ENCODE assay signal across 23 cellular contexts in the genomic region with DNA sequence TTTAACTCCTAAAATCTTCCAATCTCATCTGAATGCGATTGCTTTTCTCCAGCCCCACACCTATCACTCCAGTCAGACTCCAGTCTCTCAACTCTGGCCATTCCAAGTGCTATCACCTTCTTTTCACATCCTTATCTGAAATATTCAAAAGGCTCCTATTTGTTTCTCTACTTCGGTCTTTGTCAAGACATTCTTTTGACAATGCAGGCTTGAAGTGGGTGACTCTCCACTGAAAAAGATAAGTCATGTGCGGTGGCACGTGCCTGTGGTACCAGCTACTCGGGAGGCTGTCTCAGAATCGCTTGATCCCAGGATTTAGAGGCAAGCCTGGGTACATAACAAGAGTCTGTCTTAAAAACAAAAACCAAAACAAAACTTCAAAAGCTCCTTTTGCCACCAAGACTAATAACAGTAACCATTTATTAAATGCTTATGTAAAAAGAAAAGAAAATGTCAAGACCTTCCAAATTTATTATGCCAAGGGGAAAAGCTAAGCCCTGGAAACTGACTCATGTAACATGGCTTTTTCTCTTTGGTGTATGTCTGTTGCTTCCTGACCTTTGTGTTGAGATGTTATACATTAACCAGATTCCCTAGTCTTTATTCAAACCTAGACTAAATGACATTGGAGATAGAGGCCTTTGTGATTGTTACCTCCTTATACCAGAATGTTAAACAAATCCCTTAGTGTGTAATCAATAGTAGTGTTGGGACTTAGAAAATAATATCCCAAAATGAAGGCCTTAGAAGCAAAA. TPM values are rescaled to one million over a fixed set of nuclear protein-coding genes. Genes with fewer than 3 reads are reported as not detected.
DNase-seq lines count a peak whose midpoint lies in the region; ATAC-seq, FAIRE-seq and TF ChIP-seq lines count a peak whose summit lies in the region.
"Had no signal": no experiment of that assay in that cellular context is flagged by ENCODE, and none has a peak within 500 bp of the region (broad histone marks: within the 10 kb centered on the region; RNA-seq: fewer than 3 reads in every experiment).

No MANE protein-coding gene starts in this region.

- no peak for TF ChIP-seq POLR2A in HepG2 (IDR thresholded peaks at IDR 0.05; ENCODE audit: insufficient read depth in 1 of 2, low read depth in 2 of 2, low read length in 2 of 2)

- H3K4me1 Mint-ChIP-seq in endodermal cell (peaks cover 47% of the 10 kb centered on the region), type B pancreatic cell (ENCODE audit: unreplicated experiment) (peaks cover 27% of the 10 kb centered on the region)

- H3K27me3 ChIP-seq in endodermal cell (ENCODE audit: control insufficient read depth, insufficient read depth, low read length, poor library complexity, severe bottlenecking): no peaks in the 10 kb centered on the region
- H3K27me3 ChIP-seq in HepG2 (ENCODE audit: control insufficient read depth in 1 of 2, insufficient read depth in 2 of 2, low read length in 2 of 2): no peaks in the 10 kb centered on the region
- H3K27me3 ChIP-seq: uterus had no signal

- intact Hi-C loops in HepG2 (cut with micrococcal nuclease; ENCODE audit: unreplicated experiment): loop anchor here (1.0 to 2.0 kb wide), 2 partner anchors 48 to 158 kb away; a partner anchor contains a TSS

- peaks cover 11% of the 10 kb centered on the region for H3K36me3 ChIP-seq in endodermal cell (ENCODE audit: control insufficient read depth, insufficient read depth, low read length)
- peaks cover 0 to under 1% of the 10 kb centered on the region in 2 experiments; a peak in 1 of 5 replicates for H3K36me3 ChIP-seq in HepG2 (replicated peaks in 1 of 2; ENCODE audit: control insufficient read depth in 1 of 2, insufficient read depth in 2 of 2, low read length in 2 of 2)
- H3K36me3 ChIP-seq: uterus had no signal

- H3K27ac Mint-ChIP-seq in endodermal cell (peak overlapping the region; percentile 74), type B pancreatic cell (peak overlapping the region; percentile 1)
- H3K27ac Mint-ChIP-seq: activated CD4-positive, alpha-beta T cell treated with anti-CD3 and anti-CD28 coated beads for 36 hours; activated naive CD4-positive, alpha-beta T cell treated with anti-CD3 and anti-CD28 coated beads, Interleukin-2, amount 10 ng/mL, durations not matched to agents 7 days and 5 days; CD8-positive, alpha-beta memory T cell had no signal

- H2AFZ ChIP-seq in HepG2 (ENCODE audit: low read length): no peak overlapping the region

- H3K4me1 ChIP-seq in endodermal cell (ENCODE audit: control insufficient read depth, insufficient read depth, low read length) (peaks cover 4% of the 10 kb centered on the region), HepG2 (ENCODE audit: insufficient read depth, low read length) (peaks cover 65% of the 10 kb centered on the region)
- H3K4me1 ChIP-seq: uterus had no signal

- 65 to 86% methylated on average over 5 to 6 of the region's 6 CpGs for WGBS in endodermal cell (ENCODE audit: insufficient coverage in 1 of 2, insufficient read length in 1 of 2), 2 experiments
- WGBS in HepG2 (ENCODE audit: low lambda C conversion rate): 8% methylated on average over 6 of the region's 6 CpGs

- POLR2A ChIA-PET in HepG2 (lab: Yijun Ruan, JAX): interaction anchor here (0.8 to 1.4 kb wide), 9 partner anchors 15 to 215 kb away, joined by 3 to 13 read pairs (median 5); a partner anchor contains a TSS

- no peak overlapping the region for H3K27ac ChIP-seq in endodermal cell (ENCODE audit: low read depth, low read length)
- peak overlapping the region; percentile 86 for H3K27ac ChIP-seq in HepG2 (ENCODE audit: extremely low read length, insufficient read depth, low read length)
- H3K27ac ChIP-seq: uterus had no signal

- H3K79me2 ChIP-seq in HepG2 (ENCODE audit: insufficient read depth, low read length): peaks cover 6% of the 10 kb centered on the region

- TF ChIP-seq RAD21 in HepG2 (CRISPR knock-in tag; IDR thresholded peaks at IDR 0.05): no peak

- no peaks in the 10 kb centered on the region for H3K9me3 Mint-ChIP-seq in endodermal cell
- H3K9me3 Mint-ChIP-seq in type B pancreatic cell: no peaks in the 10 kb centered on the region
- H3K9me3 Mint-ChIP-seq: activated naive CD4-positive, alpha-beta T cell treated with anti-CD3 and anti-CD28 coated beads, Interleukin-2, amount 10 ng/mL, durations not matched to agents 7 days and 5 days; CD8-positive, alpha-beta memory T cell had no signal

- peaks cover 17% of the 10 kb centered on the region for H3K36me3 Mint-ChIP-seq in endodermal cell (ENCODE audit: low read depth)
- H3K36me3 Mint-ChIP-seq in type B pancreatic cell: peaks cover 2% of the 10 kb centered on the region
- H3K36me3 Mint-ChIP-seq: activated naive CD4-positive, alpha-beta T cell treated with anti-CD3 and anti-CD28 coated beads, Interleukin-2, amount 10 ng/mL, durations not matched to agents 7 days and 5 days had no signal

- peak overlapping the region; percentile 67 for H3K4me2 ChIP-seq in HepG2 (ENCODE audit: low read depth, low read length)

- H3K4me3 ChIP-seq in endodermal cell (ENCODE audit: low read length) (peak overlapping the region; percentile 11), HepG2 (replicated peaks in 1 of 3; ENCODE audit: insufficient read depth in 1 of 3, low read depth in 2 of 3, low read length in 3 of 3) (peak overlapping the region in 1 of 3 experiments; percentile 5; a peak in 1 of 6 replicates), foreskin fibroblast (ENCODE audit: low read depth in 1 of 2, low read length in 2 of 2) (no peak overlapping the region)
- H3K4me3 ChIP-seq: uterus had no signal

- TSS peak; percentile 37 for BruUV-seq in HepG2 (replicated peaks; lab: Mats Ljungman, UMichigan)

- in situ Hi-C loops in HepG2 (cut with HindIII; ENCODE audit: extremely low pct_ligation_motif_present, low pct_unique_long_range_greater_than_20kb): no loop called here

- peak in 1 of 2 experiments; percentile 39; a peak in 2 of 4 replicates for TF ChIP-seq EP300 in HepG2 (IDR thresholded peaks at IDR 0.05; ENCODE audit: low read depth in 2 of 2, low read length in 2 of 2)
- no peak for TF ChIP-seq EP300 in HepG2 (CRISPR knock-in tag; IDR thresholded peaks at IDR 0.05; ENCODE audit: borderline replicate concordance)

- no peak overlapping the region for H3K9ac ChIP-seq in endodermal cell (ENCODE audit: extremely low read depth, low read length, poor library complexity, severe bottlenecking)
- peak overlapping the region; percentile 50 for H3K9ac ChIP-seq in HepG2 (ENCODE audit: insufficient read depth, low read depth, low read length)

- ATAC-seq in HepG2 (peak; percentile 73), HG02938 (IDR thresholded peaks at IDR 0.05; ENCODE audit: unreplicated experiment) (no peak)
- ATAC-seq: activated CD4-positive, alpha-beta T cell treated with anti-CD3 and anti-CD28 coated beads for 36 hours; right cardiac atrium had no signal

- H3K27me3 Mint-ChIP-seq in endodermal cell (ENCODE audit: insufficient read depth) (no peaks in the 10 kb centered on the region), type B pancreatic cell (no peaks in the 10 kb centered on the region)
- H3K27me3 Mint-ChIP-seq: activated CD4-positive, alpha-beta T cell treated with anti-CD3 and anti-CD28 coated beads for 36 hours; activated naive CD4-positive, alpha-beta T cell treated with anti-CD3 and anti-CD28 coated beads, Interleukin-2, amount 10 ng/mL, durations not matched to agents 7 days and 5 days had no signal

- FAIRE-seq in HepG2 (lab: Jason Lieb, UNC): peak; percentile 81
- FAIRE-seq: endothelial cell of umbilical vein had no signal

- CTCF ChIA-PET in HepG2 (lab: Yijun Ruan, JAX; ENCODE audit: low intra/inter-chr PET ratio, low total read pairs): no interaction called here

- no peak for TF ChIP-seq CTCF in endodermal cell (conservative IDR thresholded peaks at IDR 0.05)
- no peak for TF ChIP-seq CTCF in HepG2 (CRISPR knock-in tag; IDR thresholded peaks at IDR 0.05)
- TF ChIP-seq CTCF in type B pancreatic cell (conservative IDR thresholded peaks at IDR 0.05): no peak
- no peak for TF ChIP-seq CTCF in foreskin fibroblast (IDR thresholded peaks at IDR 0.05; ENCODE audit: low read depth, low read length)

- no peaks in the 10 kb centered on the region for H4K20me1 ChIP-seq in HepG2 (ENCODE audit: insufficient read depth, low read length)

- DNase-seq in HT-29 (ENCODE audit: low spot score) (peak; percentile 61), endodermal cell (peak; percentile 57), HepG2 (ENCODE audit: low spot score) (peak; percentile 89), type B pancreatic cell (ENCODE audit: extremely low spot score, unreplicated experiment) (no peak), COR-L47 (lab: John Stamatoyannopoulos, UW) (no peak), foreskin fibroblast (no peak)
- DNase-seq: activated CD4-positive, alpha-beta T cell treated with anti-CD3 and anti-CD28 coated beads for 36 hours; activated naive CD4-positive, alpha-beta T cell treated with anti-CD3 and anti-CD28 coated beads, Interleukin-2, amount 10 ng/mL, durations not matched to agents 7 days and 5 days; anterior cingulate cortex; caudate nucleus; CD8-positive, alpha-beta memory T cell; hippocampal formation; mammary epithelial cell; naive B cell; NCI-H2081; NCI-H345; OCI-M1; right cardiac atrium; SHP77; stimulated activated CD4-positive, alpha-beta T cell treated with anti-CD3 and anti-CD28 coated beads, Interleukin-15, amount 100 ng/mL, for 24 hours; uterus had no signal

- H3K9me3 ChIP-seq in endodermal cell (ENCODE audit: control insufficient read depth, low read length) (peaks cover 8% of the 10 kb centered on the region), HepG2 (ENCODE audit: low read length) (no peaks in the 10 kb centered on the region)
- H3K9me3 ChIP-seq: uterus had no signal

- H3K4me3 Mint-ChIP-seq in endodermal cell: peak overlapping the region; percentile 1
- peak overlapping the region; percentile 16 for H3K4me3 Mint-ChIP-seq in type B pancreatic cell
- H3K4me3 Mint-ChIP-seq: activated CD4-positive, alpha-beta T cell treated with anti-CD3 and anti-CD28 coated beads for 36 hours; activated naive CD4-positive, alpha-beta T cell treated with anti-CD3 and anti-CD28 coated beads, Interleukin-2, amount 10 ng/mL, durations not matched to agents 7 days and 5 days; CD8-positive, alpha-beta memory T cell had no signal

RNA-seq across cellular contexts. Expression of a gene that starts 3.6 kb away (rescaled TPM):
- total RNA-seq in HT-29 (2014; rRNA removed; shearing (Covaris generic)): 1.0 and 2.0 TPM in 2 replicates
- 1 to 10 TPM; 5.9 to 7.0 TPM for total RNA-seq in endodermal cell
- 4.1 TPM for polyA plus RNA-seq in endodermal cell (2013, experiment 1 of 2)
- polyA plus RNA-seq in endodermal cell (2013, experiment 2 of 2): 3.5 TPM
- 6.1 and 12.7 TPM in 2 replicates for total RNA-seq in HepG2 (2016; rRNA removed; fragmentation: Illumina TruSeq; extraction: Trizol)
- 2.6 and 6.2 TPM in 2 replicates for total RNA-seq in HepG2 (2016; cell fraction: cytosol; rRNA removed; fragmentation: Illumina TruSeq; extraction: Trizol; ENCODE audit: low read depth)
- total RNA-seq in HepG2 (2016; cell fraction: insoluble cytoplasmic fraction; rRNA removed; fragmentation: Illumina TruSeq; extraction: Trizol): 7.8 and 11.4 TPM in 2 replicates
- 4.5 and 4.8 TPM in 2 replicates for total RNA-seq in HepG2 (2016; cell fraction: membrane; rRNA removed; fragmentation: Illumina TruSeq; extraction: Trizol)
- 5.6 and 13.0 TPM in 2 replicates for total RNA-seq in HepG2 (2016; cell fraction: nucleus; rRNA removed; fragmentation: Illumina TruSeq; extraction: Trizol)
- polyA plus RNA-seq in HepG2 (2011; rRNA removed): 4.5 and 5.5 TPM in 2 replicates
- 1.9 and 2.6 TPM in 2 replicates for polyA plus RNA-seq in HepG2 (2011; cell fraction: cytosol; rRNA removed)
- 1.2 and 2.2 TPM in 2 replicates for polyA plus RNA-seq in HepG2 (2011; cell fraction: nucleus; rRNA removed)
- 3.5 and 6.1 TPM in 2 replicates for polyA plus RNA-seq in HepG2 (2012)
- polyA plus RNA-seq in HepG2 (2016; cell fraction: cytosol; fragmentation: Illumina TruSeq; extraction: Trizol; ENCODE audit: low read depth): 3.2 and 3.5 TPM in 2 replicates
- 7.9 and 10.9 TPM in 2 replicates for polyA plus RNA-seq in HepG2 (2016; cell fraction: insoluble cytoplasmic fraction; fragmentation: Illumina TruSeq; extraction: Trizol; ENCODE audit: low read depth)
- 4.2 and 7.1 TPM in 2 replicates for polyA plus RNA-seq in HepG2 (2016; cell fraction: membrane; fragmentation: Illumina TruSeq; extraction: Trizol; ENCODE audit: low read depth)
- 10.4 and 11.9 TPM in 2 replicates for polyA plus RNA-seq in HepG2 (2016; cell fraction: nucleus; fragmentation: Illumina TruSeq; extraction: Trizol; ENCODE audit: insufficient read depth, low read depth)
- polyA minus RNA-seq in HepG2 (2011; rRNA and poly(A)+ RNA removed; ENCODE audit: low replicate concordance): 13.9 and 20.9 TPM in 2 replicates
- polyA minus RNA-seq in HepG2 (2011; cell fraction: cytosol; rRNA and poly(A)+ RNA removed): 0.62 and 3.3 TPM in 2 replicates
- polyA minus RNA-seq in HepG2 (2011; cell fraction: nucleus; rRNA and poly(A)+ RNA removed): 4.2 and 5.0 TPM in 2 replicates
- total RNA-seq in type B pancreatic cell (ENCODE audit: low replicate concordance): 5.0 and 5.5 TPM in 2 replicates

RNA-seq across cellular contexts. Expression of a gene that starts 48.0 kb away (rescaled TPM):
- 1.3 and 1.4 TPM in 2 replicates for total RNA-seq in HT-29 (2014; rRNA removed; shearing (Covaris generic))
- 10 to 100 TPM in 1 of 2 donors, 1 to 10 TPM in 1; 6.4 to 19.3 TPM for total RNA-seq in endodermal cell
- polyA plus RNA-seq in endodermal cell (2013, experiment 1 of 2): 3.5 TPM
- 3.8 TPM for polyA plus RNA-seq in endodermal cell (2013, experiment 2 of 2)
- 11.9 and 14.5 TPM in 2 replicates for total RNA-seq in HepG2 (2016; rRNA removed; fragmentation: Illumina TruSeq; extraction: Trizol)
- total RNA-seq in HepG2 (2016; cell fraction: cytosol; rRNA removed; fragmentation: Illumina TruSeq; extraction: Trizol; ENCODE audit: low read depth): 71.5 and 79.3 TPM in 2 replicates
- 15.0 and 17.4 TPM in 2 replicates for total RNA-seq in HepG2 (2016; cell fraction: insoluble cytoplasmic fraction; rRNA removed; fragmentation: Illumina TruSeq; extraction: Trizol)
- total RNA-seq in HepG2 (2016; cell fraction: membrane; rRNA removed; fragmentation: Illumina TruSeq; extraction: Trizol): 26.6 and 27.6 TPM in 2 replicates
- 10.3 and 10.9 TPM in 2 replicates for total RNA-seq in HepG2 (2016; cell fraction: nucleus; rRNA removed; fragmentation: Illumina TruSeq; extraction: Trizol)
- 4.1 and 4.7 TPM in 2 replicates for polyA plus RNA-seq in HepG2 (2011; rRNA removed)
- polyA plus RNA-seq in HepG2 (2011; cell fraction: cytosol; rRNA removed): 1.9 and 3.6 TPM in 2 replicates
- polyA plus RNA-seq in HepG2 (2011; cell fraction: nucleus; rRNA removed): 1.00 and 1.9 TPM in 2 replicates
- polyA plus RNA-seq in HepG2 (2012): 10.2 and 17.7 TPM in 2 replicates
- 2.5 and 3.6 TPM in 2 replicates for polyA plus RNA-seq in HepG2 (2016; cell fraction: cytosol; fragmentation: Illumina TruSeq; extraction: Trizol; ENCODE audit: low read depth)
- 9.3 and 10.5 TPM in 2 replicates for polyA plus RNA-seq in HepG2 (2016; cell fraction: insoluble cytoplasmic fraction; fragmentation: Illumina TruSeq; extraction: Trizol; ENCODE audit: low read depth)
- 6.3 and 7.5 TPM in 2 replicates for polyA plus RNA-seq in HepG2 (2016; cell fraction: membrane; fragmentation: Illumina TruSeq; extraction: Trizol; ENCODE audit: low read depth)
- polyA plus RNA-seq in HepG2 (2016; cell fraction: nucleus; fragmentation: Illumina TruSeq; extraction: Trizol; ENCODE audit: insufficient read depth, low read depth): 9.9 and 11.4 TPM in 2 replicates
- polyA minus RNA-seq in HepG2 (2011; rRNA and poly(A)+ RNA removed; ENCODE audit: low replicate concordance): 7.5 and 9.8 TPM in 2 replicates
- polyA minus RNA-seq in HepG2 (2011; cell fraction: cytosol; rRNA and poly(A)+ RNA removed): 9.3 and 10.9 TPM in 2 replicates
- 7.2 and 7.9 TPM in 2 replicates for polyA minus RNA-seq in HepG2 (2011; cell fraction: nucleus; rRNA and poly(A)+ RNA removed)
- total RNA-seq in type B pancreatic cell (ENCODE audit: low replicate concordance): 6.9 and 17.7 TPM in 2 replicates
- polyA plus RNA-seq: CD8-positive, alpha-beta memory T cell had no signal

Comparison
In these comparisons a context has a peak if more than half of its experiments do, and no peak if none do; other contexts are left out.
1. DNase-seq: peak in HT-29 (single experiment), endodermal cell (single experiment) and HepG2 (single experiment); none in type B pancreatic cell (single experiment), COR-L47 (single experiment) and foreskin fibroblast (0 of 2).